Comparison of ENCODE assay signal across 28 cellular contexts in genomic region chr7:134535272-134535918, GRCh38. TPM values are rescaled to one million over a fixed set of nuclear protein-coding genes. Genes with fewer than 3 reads are reported as not detected.
"Had no signal": no experiment of that assay in that cellular context is flagged by ENCODE, and none has a peak within 500 bp of the region (broad histone marks: within the 10 kb centered on the region; RNA-seq: fewer than 3 reads in every experiment).

No MANE protein-coding gene starts in this region.

- H3K4me1 ChIP-seq: lower lobe of right lung, neural progenitor cell, upper lobe of right lung had no signal

- DNase-seq: activated CD4-positive, alpha-beta T cell treated with anti-CD3 and anti-CD28 coated beads for 1 hour; activated CD4-positive, alpha-beta T cell treated with anti-CD3 and anti-CD28 coated beads, Interleukin-2, amount 50 U/mL, for 1 hour; activated CD8-positive, alpha-beta T cell treated with anti-CD3 and anti-CD28 coated beads, Interleukin-2, amount 10 ng/mL, durations not matched to agents 7 days and 5 days; activated gamma-delta T cell; activated naive CD4-positive, alpha-beta T cell treated with anti-CD3 and anti-CD28 coated beads, Interleukin-2, amount 50 U/mL, for 16 hours; activated naive CD8-positive, alpha-beta T cell treated with anti-CD3 and anti-CD28 coated beads, Interleukin-2, amount 50 U/mL, for 24 hours; anterior cingulate cortex; body of pancreas; caudate nucleus; dermis blood vessel endothelial cell; effector CD8-positive, alpha-beta T cell; erythroblast; foreskin fibroblast; hypothalamus; lower lobe of right lung; naive thymus-derived CD4-positive, alpha-beta T cell; posterior cingulate gyrus; stimulated activated CD4-positive, alpha-beta T cell treated with anti-CD3 and anti-CD28 coated beads, Interleukin-4, amount 100 ng/mL, for 24 hours; stimulated activated naive CD4-positive, alpha-beta T cell treated with Interleukin-2 at 50 U/mL for 16 hours; thyroid gland; upper lobe of right lung; WERI-Rb-1 had no signal

- H3K4me1 Mint-ChIP-seq: activated naive CD8-positive, alpha-beta T cell treated with anti-CD3 and anti-CD28 coated beads, Interleukin-2, amount 50 U/mL, for 24 hours; naive thymus-derived CD4-positive, alpha-beta T cell; neural progenitor cell had no signal

- H3K36me3 Mint-ChIP-seq: naive thymus-derived CD4-positive, alpha-beta T cell; neural progenitor cell had no signal

- H3K27ac ChIP-seq: body of pancreas, lower lobe of right lung, neural progenitor cell, thyroid gland, upper lobe of right lung, WERI-Rb-1 had no signal

- H3K4me3 Mint-ChIP-seq: activated CD8-positive, alpha-beta T cell treated with anti-CD3 and anti-CD28 coated beads, Interleukin-2, amount 10 ng/mL, durations not matched to agents 7 days and 5 days; activated naive CD8-positive, alpha-beta T cell treated with anti-CD3 and anti-CD28 coated beads, Interleukin-2, amount 50 U/mL, for 24 hours; activated T-helper 1 cell treated with anti-CD3 and anti-CD28 coated beads, Interleukin-12 subunit alpha, Interleukin-12 subunit beta, Interleukin-2, Interleukin-4 antibody, amounts not matched to agents 30 ng/mL and 10 ng/mL and 1 ng/mL, durations not matched to agents 14 hours and 24 hours and 36 hours; naive thymus-derived CD4-positive, alpha-beta T cell; neural progenitor cell had no signal

- ATAC-seq: activated CD8-positive, alpha-beta T cell treated with anti-CD3 and anti-CD28 coated beads, Interleukin-2, amount 10 ng/mL, durations not matched to agents 7 days and 5 days; activated naive CD8-positive, alpha-beta T cell treated with anti-CD3 and anti-CD28 coated beads, Interleukin-2, amount 50 U/mL, for 24 hours; body of pancreas; lower lobe of right lung; naive thymus-derived CD4-positive, alpha-beta T cell; upper lobe of right lung had no signal

- H3K9me3 Mint-ChIP-seq: activated naive CD8-positive, alpha-beta T cell treated with anti-CD3 and anti-CD28 coated beads, Interleukin-2, amount 50 U/mL, for 24 hours; activated T-helper 1 cell treated with anti-CD3 and anti-CD28 coated beads, Interleukin-12 subunit alpha, Interleukin-12 subunit beta, Interleukin-2, Interleukin-4 antibody, amounts not matched to agents 30 ng/mL and 10 ng/mL and 1 ng/mL, durations not matched to agents 14 hours and 24 hours and 36 hours; naive thymus-derived CD4-positive, alpha-beta T cell; neural progenitor cell had no signal

- H3K27me3 ChIP-seq: body of pancreas, neural progenitor cell, thyroid gland, upper lobe of right lung had no signal

- H3K4me3 ChIP-seq: body of pancreas, lower lobe of right lung, neural progenitor cell, thyroid gland, upper lobe of right lung had no signal

- H3K36me3 ChIP-seq: lower lobe of right lung, neural progenitor cell, thyroid gland, upper lobe of right lung, WERI-Rb-1 had no signal

- H3K9ac ChIP-seq: neural progenitor cell had no signal

- H3K9me3 ChIP-seq: body of pancreas, lower lobe of right lung, thyroid gland, upper lobe of right lung had no signal

- H3K27ac Mint-ChIP-seq: activated CD8-positive, alpha-beta T cell treated with anti-CD3 and anti-CD28 coated beads, Interleukin-2, amount 10 ng/mL, durations not matched to agents 7 days and 5 days; activated naive CD8-positive, alpha-beta T cell treated with anti-CD3 and anti-CD28 coated beads, Interleukin-2, amount 50 U/mL, for 24 hours; activated T-helper 1 cell treated with anti-CD3 and anti-CD28 coated beads, Interleukin-12 subunit alpha, Interleukin-12 subunit beta, Interleukin-2, Interleukin-4 antibody, amounts not matched to agents 30 ng/mL and 10 ng/mL and 1 ng/mL, durations not matched to agents 14 hours and 24 hours and 36 hours; naive thymus-derived CD4-positive, alpha-beta T cell; neural progenitor cell had no signal

RNA-seq across cellular contexts. Expression of gene AKR1B10, which starts 8.0 kb away (rescaled TPM):
- total RNA-seq: activated CD8-positive, alpha-beta T cell treated with anti-CD3 and anti-CD28 coated beads, Interleukin-2, amount 10 ng/mL, durations not matched to agents 7 days and 5 days; activated T-helper 1 cell treated with anti-CD3 and anti-CD28 coated beads, Interleukin-12 subunit alpha, Interleukin-12 subunit beta, Interleukin-2, Interleukin-4 antibody, amounts not matched to agents 30 ng/mL and 10 ng/mL and 1 ng/mL, durations not matched to agents 14 hours and 24 hours and 36 hours; dermis blood vessel endothelial cell; lower lobe of right lung; naive thymus-derived CD4-positive, alpha-beta T cell; T-helper 2 cell treated with Interferon-gamma antibody and Interleukin-4, amounts not matched to agents 100 ng/mL and 5 ng/mL, for 36 hours; upper lobe of right lung had no signal
- polyA plus RNA-seq: naive thymus-derived CD4-positive, alpha-beta T cell had no signal

RNA-seq across cellular contexts. Expression of gene AKR1B15, which starts 13.5 kb away (rescaled TPM):
- total RNA-seq: activated CD8-positive, alpha-beta T cell treated with anti-CD3 and anti-CD28 coated beads, Interleukin-2, amount 10 ng/mL, durations not matched to agents 7 days and 5 days; activated T-helper 1 cell treated with anti-CD3 and anti-CD28 coated beads, Interleukin-12 subunit alpha, Interleukin-12 subunit beta, Interleukin-2, Interleukin-4 antibody, amounts not matched to agents 30 ng/mL and 10 ng/mL and 1 ng/mL, durations not matched to agents 14 hours and 24 hours and 36 hours; dermis blood vessel endothelial cell; fibroblast of lung; lower lobe of right lung; naive thymus-derived CD4-positive, alpha-beta T cell; omental fat pad; renal cortical epithelial cell; T-helper 2 cell treated with Interferon-gamma antibody and Interleukin-4, amounts not matched to agents 100 ng/mL and 5 ng/mL, for 36 hours; upper lobe of right lung had no signal
- polyA plus RNA-seq: fibroblast of lung; naive thymus-derived CD4-positive, alpha-beta T cell had no signal
